15 cellular contexts compared by ENCODE assay signal in the genomic region with DNA sequence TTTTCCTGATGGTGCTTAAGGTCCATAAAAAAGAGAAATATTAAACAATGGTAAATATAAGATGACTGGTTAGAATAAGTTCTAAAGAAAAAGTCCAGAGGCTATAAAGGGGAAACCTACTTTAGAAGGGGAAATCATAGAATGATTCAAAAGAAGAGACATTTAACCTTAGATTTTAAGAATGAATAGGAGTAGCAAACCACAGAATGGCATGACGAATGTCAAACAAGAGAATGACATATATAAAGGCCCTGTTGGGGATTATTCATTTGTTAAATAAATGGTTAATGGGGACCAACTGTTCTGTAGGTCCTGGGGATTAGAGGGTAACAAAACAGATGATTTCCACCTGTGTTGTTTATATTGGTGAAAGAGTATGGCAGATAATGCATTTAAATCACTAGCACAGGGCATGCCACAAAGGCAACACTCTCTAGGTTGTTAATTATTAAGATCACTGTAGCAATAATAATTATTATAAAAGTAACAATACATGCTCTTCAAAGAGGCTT.
DNase-seq lines count a peak whose midpoint lies in the region; ATAC-seq and TF ChIP-seq lines count a peak whose summit lies in the region.
"Had no signal": no experiment of that assay in that cellular context is flagged by ENCODE, and none has a peak within 500 bp of the region (broad histone marks: within the 10 kb centered on the region; RNA-seq: fewer than 3 reads in every experiment).

No MANE protein-coding gene starts in this region.

- H3K27me3 ChIP-seq in GM23338 (ENCODE audit: insufficient read depth), result no peaks in the 10 kb centered on the region
- no peaks in the 10 kb centered on the region for H3K27me3 ChIP-seq in CD4-positive, alpha-beta T cell (ENCODE audit: control insufficient read depth, insufficient read depth, low read length)

- peaks cover 14% of the 10 kb centered on the region for H3K9me2 ChIP-seq in GM23338 (ENCODE audit: insufficient read depth)

- H3K4me2 ChIP-seq in GM23338, result no peak overlapping the region

- H3K27ac ChIP-seq in GM23338 (ENCODE audit: low read depth), result no peak overlapping the region
- H3K27ac ChIP-seq in CD4-positive, alpha-beta T cell (ENCODE audit: low read depth, low read length), result no peak overlapping the region
- H3K27ac ChIP-seq: GM23248 had no signal

- H3K4me1 ChIP-seq in GM23338 (ENCODE audit: insufficient read depth), result peaks cover 28% of the 10 kb centered on the region
- H3K4me1 ChIP-seq: Caco-2 had no signal

- H3K79me2 ChIP-seq in GM23338 (replicated peaks; ENCODE audit: insufficient read depth), result no peaks in the 10 kb centered on the region

- intact Hi-C loops in CD4-positive, alpha-beta T cell (cut with DNase I, micrococcal nuclease), result no loop called here
- intact Hi-C loops in Right ventricle myocardium inferior (cut with DNase I), result no loop called here

- no peak overlapping the region for H3K4me3 ChIP-seq in GM23338
- H3K4me3 ChIP-seq: GM23248 had no signal

- no peak for TF ChIP-seq CTCF in GM23338 (conservative IDR thresholded peaks at IDR 0.05; ENCODE audit: low read depth in 2 of 2)
- TF ChIP-seq CTCF in WTC11 (IDR thresholded peaks at IDR 0.05), result no peak
- no peak for TF ChIP-seq CTCF in CD4-positive, alpha-beta T cell (IDR thresholded peaks at IDR 0.05)

- ATAC-seq in GM18868 (IDR thresholded peaks at IDR 0.05; ENCODE audit: unreplicated experiment) (peak; percentile 62), GM23338 (peak; percentile 59), HG03432 (IDR thresholded peaks at IDR 0.05; ENCODE audit: unreplicated experiment) (peak; percentile 42), WTC11 (peak; percentile 62), Right ventricle myocardium inferior (no peak)
- ATAC-seq in CD4-positive, alpha-beta T cell (ENCODE audit: poor library complexity), result no peak
- ATAC-seq: CD8-positive, alpha-beta T cell had no signal

- H3K36me3 Mint-ChIP-seq in GM23338 (ENCODE audit: low read depth) (peaks cover 7% of the 10 kb centered on the region; the same call in 2 of the 3 replicates), WTC11 (peaks cover 9% of the 10 kb centered on the region)
- no peaks in the 10 kb centered on the region for H3K36me3 Mint-ChIP-seq in CD4-positive, alpha-beta T cell (ENCODE audit: low read depth)
- H3K36me3 Mint-ChIP-seq: CD8-positive, alpha-beta T cell had no signal

- DNase-seq in GM23338 (ENCODE audit: low spot score) (no peak), WTC11 (ENCODE audit: low spot score) (no peak), amniotic stem cell (lab: John Stamatoyannopoulos, UW) (no peak), Right ventricle myocardium inferior (ENCODE audit: missing footprints) (no peak)
- no peak for DNase-seq in CD4-positive, alpha-beta T cell
- DNase-seq: C1 segment of cervical spinal cord; Caco-2; CD8-positive, alpha-beta T cell; DMS153; DMS79 treated with DMSO at 0.1 percent for 48 hours; GF-D8; GM23248; HCEC 1CT had no signal

- H3K27me3 Mint-ChIP-seq in GM23338 (ENCODE audit: insufficient read depth, low read depth, poor library complexity) (peaks cover 2% of the 10 kb centered on the region), WTC11 (ENCODE audit: low read depth) (no peaks in the 10 kb centered on the region)
- H3K27me3 Mint-ChIP-seq in CD4-positive, alpha-beta T cell, result no peaks in the 10 kb centered on the region

- H2AFZ ChIP-seq in GM23338, result no peak overlapping the region
- H2AFZ ChIP-seq: GM23248 had no signal

- H3K4me3 Mint-ChIP-seq in GM23338 (no peak overlapping the region), WTC11 (no peak overlapping the region)
- H3K4me3 Mint-ChIP-seq in CD4-positive, alpha-beta T cell, result no peak overlapping the region
- H3K4me3 Mint-ChIP-seq: CD8-positive, alpha-beta T cell had no signal

- no peaks in the 10 kb centered on the region for H3K36me3 ChIP-seq in GM23338 (ENCODE audit: insufficient read depth)

- H3F3A ChIP-seq in GM23338 (replicated peaks; ENCODE audit: low read depth), result no peaks in the 10 kb centered on the region

- POLR2A ChIA-PET in WTC11 (lab: Charles Lee), result no interaction called here
- POLR2A ChIA-PET in CD4-positive, alpha-beta T cell (lab: Charles Lee), result no interaction called here

- H3K9me3 Mint-ChIP-seq in GM23338 (peaks cover 12% of the 10 kb centered on the region), WTC11 (peaks cover 4% of the 10 kb centered on the region; the same call in 1 of the 2 replicates)
- H3K9me3 Mint-ChIP-seq in CD4-positive, alpha-beta T cell, result peaks cover 8% of the 10 kb centered on the region

- CTCF ChIA-PET in WTC11 (lab: Charles Lee), result interaction anchor here (1.5 kb wide), 1 partner anchor 153 kb away, joined by 4 read pairs; no protein-coding TSS in a partner anchor
- CTCF ChIA-PET in CD4-positive, alpha-beta T cell (lab: Charles Lee), result no interaction called here

- H3K9me3 ChIP-seq in CD4-positive, alpha-beta T cell (ENCODE audit: control insufficient read depth, low read length), result no peaks in the 10 kb centered on the region
- H3K9me3 ChIP-seq: Caco-2 had no signal

- H3K27ac Mint-ChIP-seq in GM23338 (no peak overlapping the region; the same call in 1 of the 2 replicates), WTC11 (no peak overlapping the region)
- H3K27ac Mint-ChIP-seq in CD4-positive, alpha-beta T cell, result no peak overlapping the region
- H3K27ac Mint-ChIP-seq: CD8-positive, alpha-beta T cell had no signal

- peaks cover 21% of the 10 kb centered on the region for H3K4me1 Mint-ChIP-seq in GM23338
- H3K4me1 Mint-ChIP-seq in WTC11, result peaks cover 26% of the 10 kb centered on the region
- no peaks in the 10 kb centered on the region for H3K4me1 Mint-ChIP-seq in CD4-positive, alpha-beta T cell (ENCODE audit: low read depth)

- H4K20me1 ChIP-seq in GM23338 (replicated peaks; ENCODE audit: insufficient read depth), result no peaks in the 10 kb centered on the region

TF ChIP-seq in GM23338, 12 proteins besides CTCF, POLR2A, EP300 and RAD21 (continues in another document):
- TF ChIP-seq POLR2AphosphoS5 (IDR thresholded peaks at IDR 0.05; ENCODE audit: low read depth) (no peak), STAT1 (IDR thresholded peaks at IDR 0.05; ENCODE audit: unreplicated experiment) (no peak), ZNF114 (CRISPR knock-in tag; IDR thresholded peaks at IDR 0.05) (no peak), ETS1 (IDR thresholded peaks at IDR 0.05) (no peak)

TF ChIP-seq in WTC11, 78 proteins besides CTCF, POLR2A, EP300 and RAD21 (continues in another document):
- TF ChIP-seq NR2C2 (CRISPR knock-in tag; IDR thresholded peaks at IDR 0.05) (no peak), JAZF1 (CRISPR knock-in tag; IDR thresholded peaks at IDR 0.05) (no peak), IRF2 (CRISPR knock-in tag; IDR thresholded peaks at IDR 0.05; ENCODE audit: borderline replicate concordance, low read depth) (no peak), NR1H2 (CRISPR knock-in tag; IDR thresholded peaks at IDR 0.05) (no peak), USF1 (CRISPR knock-in tag; IDR thresholded peaks at IDR 0.05) (no peak), FOXP4 (CRISPR knock-in tag; IDR thresholded peaks at IDR 0.05) (no peak), ZBTB21 (CRISPR knock-in tag; IDR thresholded peaks at IDR 0.05; ENCODE audit: borderline replicate concordance) (no peak), ZNF671 (CRISPR knock-in tag; IDR thresholded peaks at IDR 0.05) (no peak), GTF2I (CRISPR knock-in tag; conservative IDR thresholded peaks at IDR 0.05) (no peak), NFYB (CRISPR knock-in tag; conservative IDR thresholded peaks at IDR 0.05; ENCODE audit: low read depth) (no peak), TEAD1 (CRISPR knock-in tag; IDR thresholded peaks at IDR 0.05) (no peak)
- TF ChIP-seq, protein P1, sequence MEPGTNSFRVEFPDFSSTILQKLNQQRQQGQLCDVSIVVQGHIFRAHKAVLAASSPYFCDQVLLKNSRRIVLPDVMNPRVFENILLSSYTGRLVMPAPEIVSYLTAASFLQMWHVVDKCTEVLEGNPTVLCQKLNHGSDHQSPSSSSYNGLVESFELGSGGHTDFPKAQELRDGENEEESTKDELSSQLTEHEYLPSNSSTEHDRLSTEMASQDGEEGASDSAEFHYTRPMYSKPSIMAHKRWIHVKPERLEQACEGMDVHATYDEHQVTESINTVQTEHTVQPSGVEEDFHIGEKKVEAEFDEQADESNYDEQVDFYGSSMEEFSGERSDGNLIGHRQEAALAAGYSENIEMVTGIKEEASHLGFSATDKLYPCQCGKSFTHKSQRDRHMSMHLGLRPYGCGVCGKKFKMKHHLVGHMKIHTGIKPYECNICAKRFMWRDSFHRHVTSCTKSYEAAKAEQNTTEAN (CRISPR knock-in tag; IDR thresholded peaks at IDR 0.05), result no peak

Comparison
In these comparisons a context has a peak if more than half of its experiments do, and no peak if none do; other contexts are left out.
1. ATAC-seq: peak in GM18868 (single experiment), GM23338 (single experiment), HG03432 (single experiment) and WTC11 (single experiment); none in CD4-positive, alpha-beta T cell (single experiment) and Right ventricle myocardium inferior (single experiment).